Comparison of ENCODE assay signal across 2 cellular contexts in the genomic region with DNA sequence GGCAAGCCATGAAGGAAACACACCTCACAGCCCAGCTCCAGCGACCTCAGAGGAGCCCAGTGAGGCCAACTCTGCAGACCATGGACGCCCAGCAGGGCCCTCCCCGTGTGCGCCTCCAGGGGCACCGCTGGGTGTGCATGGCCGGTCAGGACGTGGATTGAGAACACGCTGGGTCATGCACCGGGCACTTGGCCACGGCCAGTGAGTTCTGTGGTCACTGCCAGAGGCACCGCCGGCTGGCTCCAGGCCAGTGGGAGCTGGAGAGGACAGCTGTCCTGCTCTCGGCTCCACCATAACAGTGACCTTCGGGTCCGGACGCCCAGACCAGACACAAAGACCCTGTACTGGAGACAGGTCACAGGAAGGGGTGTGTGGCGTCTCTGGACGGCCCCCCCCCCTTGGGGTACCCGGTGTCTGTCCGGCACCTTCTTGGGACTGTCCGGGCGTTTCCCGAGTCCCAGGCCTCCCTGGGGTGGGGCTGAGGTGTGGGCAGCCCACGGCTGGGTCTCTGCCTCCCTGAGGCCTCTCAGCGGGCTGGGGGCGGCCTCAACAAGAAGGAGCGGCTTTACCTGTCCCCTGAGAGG.
TF ChIP-seq lines count a peak whose summit lies in the region.

No MANE protein-coding gene starts in this region.

TF ChIP-seq in IMR-90, 13 proteins besides CTCF, POLR2A, EP300 and RAD21:
- TF ChIP-seq SMC3 (IDR thresholded peaks at IDR 0.05; ENCODE audit: low read depth, low read length): no peak
- TF ChIP-seq, protein P1, sequence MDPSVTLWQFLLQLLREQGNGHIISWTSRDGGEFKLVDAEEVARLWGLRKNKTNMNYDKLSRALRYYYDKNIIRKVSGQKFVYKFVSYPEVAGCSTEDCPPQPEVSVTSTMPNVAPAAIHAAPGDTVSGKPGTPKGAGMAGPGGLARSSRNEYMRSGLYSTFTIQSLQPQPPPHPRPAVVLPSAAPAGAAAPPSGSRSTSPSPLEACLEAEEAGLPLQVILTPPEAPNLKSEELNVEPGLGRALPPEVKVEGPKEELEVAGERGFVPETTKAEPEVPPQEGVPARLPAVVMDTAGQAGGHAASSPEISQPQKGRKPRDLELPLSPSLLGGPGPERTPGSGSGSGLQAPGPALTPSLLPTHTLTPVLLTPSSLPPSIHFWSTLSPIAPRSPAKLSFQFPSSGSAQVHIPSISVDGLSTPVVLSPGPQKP (IDR thresholded peaks at IDR 0.05; ENCODE audit: borderline replicate concordance, low read depth, low read length): no peak
- TF ChIP-seq, protein P2, sequence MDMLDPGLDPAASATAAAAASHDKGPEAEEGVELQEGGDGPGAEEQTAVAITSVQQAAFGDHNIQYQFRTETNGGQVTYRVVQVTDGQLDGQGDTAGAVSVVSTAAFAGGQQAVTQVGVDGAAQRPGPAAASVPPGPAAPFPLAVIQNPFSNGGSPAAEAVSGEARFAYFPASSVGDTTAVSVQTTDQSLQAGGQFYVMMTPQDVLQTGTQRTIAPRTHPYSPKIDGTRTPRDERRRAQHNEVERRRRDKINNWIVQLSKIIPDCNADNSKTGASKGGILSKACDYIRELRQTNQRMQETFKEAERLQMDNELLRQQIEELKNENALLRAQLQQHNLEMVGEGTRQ (IDR thresholded peaks at IDR 0.05; ENCODE audit: low read depth, low read length): no peak

TF ChIP-seq in HepG2, 621 proteins besides CTCF, POLR2A, EP300 and RAD21:
- TF ChIP-seq ZNF570 (CRISPR knock-in tag; IDR thresholded peaks at IDR 0.05; ENCODE audit: borderline replicate concordance) (no peak), RAD51 (IDR thresholded peaks at IDR 0.05; ENCODE audit: borderline replicate concordance) (no peak), AKAP8 (CRISPR knock-in tag; IDR thresholded peaks at IDR 0.05) (no peak), ZNF607 (CRISPR knock-in tag; IDR thresholded peaks at IDR 0.05; ENCODE audit: borderline replicate concordance) (no peak), ZNF333 (CRISPR knock-in tag; IDR thresholded peaks at IDR 0.05; ENCODE audit: borderline replicate concordance) (0 out of 2 replicates have a peak, but pooled peaks have one; percentile 59), ZNF292 (CRISPR knock-in tag; IDR thresholded peaks at IDR 0.05; ENCODE audit: borderline replicate concordance, low read depth) (no peak), ZNF768 (CRISPR knock-in tag; IDR thresholded peaks at IDR 0.05) (peak; percentile 54; the same call in 1 of the 2 replicates), POGZ (CRISPR knock-in tag; IDR thresholded peaks at IDR 0.05) (no peak), ZNF34 (CRISPR knock-in tag; IDR thresholded peaks at IDR 0.05; ENCODE audit: borderline replicate concordance) (no peak), NFATC3 (CRISPR knock-in tag; IDR thresholded peaks at IDR 0.05) (no peak)
TF ChIP-seq in HepG2: peak in this region for 2.
